In the genomic region with DNA sequence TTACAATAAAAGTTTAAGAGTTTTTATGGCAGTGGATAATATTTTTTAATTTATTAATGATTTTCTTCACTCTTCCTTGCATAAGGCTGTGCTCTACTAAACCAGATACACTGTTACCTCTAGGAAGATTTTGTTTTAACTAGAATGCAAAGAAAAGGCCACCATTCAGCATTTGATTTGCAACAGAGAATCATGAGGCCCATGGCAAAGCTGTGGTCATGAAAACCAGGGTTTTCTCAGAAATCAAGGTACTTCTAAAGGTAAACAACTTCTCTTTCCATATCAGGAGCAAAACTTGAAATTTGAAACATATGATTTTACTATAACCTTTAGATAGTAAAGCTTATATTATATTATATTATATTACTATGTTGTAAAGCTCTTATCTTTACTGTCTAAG, we compare ENCODE assay signal across 28 cellular contexts.
"Had no signal": no experiment of that assay in that cellular context is flagged by ENCODE, and none has a peak within 500 bp of the region (broad histone marks: within the 10 kb centered on the region; RNA-seq: fewer than 3 reads in every experiment).

No MANE protein-coding gene starts in this region.

- H3K27ac ChIP-seq: left lung, lower lobe of right lung, ovary, right atrium auricular region, right lobe of liver, stomach, testis, thyroid gland, transverse colon, upper lobe of left lung, vagina had no signal

- H3K4me3 Mint-ChIP-seq: immature natural killer cell; mesothelial cell of epicardium; natural killer cell treated with Interleukin-12 subunit alpha and Interleukin-12 subunit beta and Interleukin-15 and Interleukin-18, amount 100 ng/mL, for 72 hours; stimulated activated naive B cell treated with anti-CD40 and anti-IgM and Interleukin-4, amounts not matched to agents 10 μg/mL and 1 μg/mL and 100 μg/mL, for 72 hours had no signal

- H3K4me1 ChIP-seq: thyroid gland, vagina had no signal

- H3K27me3 ChIP-seq: left lung, ovary, right atrium auricular region, right lobe of liver, stomach, testis, thyroid gland, upper lobe of left lung, vagina had no signal

- H3K9me3 ChIP-seq: left lung, lower lobe of right lung, ovary, right atrium auricular region, right lobe of liver, stomach, testis, thyroid gland, transverse colon, upper lobe of left lung, vagina had no signal

- H3K36me3 ChIP-seq: left lung, lower lobe of right lung, ovary, right atrium auricular region, right lobe of liver, stomach, thyroid gland, transverse colon, upper lobe of left lung, vagina had no signal

- DNase-seq: hypothalamus; immature natural killer cell; kidney; left colon; left lung; lower lobe of right lung; mammary epithelial cell; mesendoderm; naive thymus-derived CD4-positive, alpha-beta T cell; ovary; right lobe of liver; stimulated activated CD4-positive, alpha-beta T cell treated with anti-CD3 and anti-CD28 coated beads, Interleukin-1b, Interleukin-23, amount 100 ng/mL, for 48 hours; stimulated activated CD4-positive, alpha-beta T cell treated with anti-CD3 and anti-CD28 coated beads, Interleukin-2, amount 100 ng/mL, for 48 hours; stimulated activated CD4-positive, alpha-beta T cell treated with anti-CD3 and anti-CD28 coated beads, Interleukin-4, amount 100 ng/mL, for 4 hours; stimulated activated CD8-positive, alpha-beta memory T cell treated with anti-CD3 and anti-CD28 coated beads, Interleukin-4, amount 100 ng/mL, for 48 hours; stimulated activated naive B cell treated with anti-CD40 and anti-IgM and Interleukin-4, amounts not matched to agents 10 μg/mL and 1 μg/mL and 100 μg/mL, for 72 hours; stimulated activated naive CD8-positive, alpha-beta T cell treated with anti-CD3 and anti-CD28 coated beads, Interleukin-15, Interleukin-2, amounts not matched to agents 100 U/mL and 50 U/mL, for 24 hours; stomach; testis; thyroid gland; transverse colon; upper lobe of left lung had no signal

- H3K9me3 Mint-ChIP-seq: immature natural killer cell; mesothelial cell of epicardium; natural killer cell treated with Interleukin-12 subunit alpha and Interleukin-12 subunit beta and Interleukin-15 and Interleukin-18, amount 100 ng/mL, for 72 hours; stimulated activated naive B cell treated with anti-CD40 and anti-IgM and Interleukin-4, amounts not matched to agents 10 μg/mL and 1 μg/mL and 100 μg/mL, for 72 hours had no signal

- H3K4me3 ChIP-seq: left lung, lower lobe of right lung, ovary, right atrium auricular region, right lobe of liver, smooth muscle cell, stomach, testis, thyroid gland, transverse colon, upper lobe of left lung, vagina had no signal

- H3K27ac Mint-ChIP-seq: immature natural killer cell; mesothelial cell of epicardium; natural killer cell treated with Interleukin-12 subunit alpha and Interleukin-12 subunit beta and Interleukin-15 and Interleukin-18, amount 100 ng/mL, for 72 hours; progenitor cell of endocrine pancreas; stimulated activated naive B cell treated with anti-CD40 and anti-IgM and Interleukin-4, amounts not matched to agents 10 μg/mL and 1 μg/mL and 100 μg/mL, for 72 hours had no signal

- H3K27me3 Mint-ChIP-seq: naive thymus-derived CD4-positive, alpha-beta T cell; natural killer cell treated with Interleukin-12 subunit alpha and Interleukin-12 subunit beta and Interleukin-15 and Interleukin-18, amount 100 ng/mL, for 72 hours; stimulated activated naive B cell treated with anti-CD40 and anti-IgM and Interleukin-4, amounts not matched to agents 10 μg/mL and 1 μg/mL and 100 μg/mL, for 72 hours had no signal

- H3K4me2 ChIP-seq: smooth muscle cell had no signal

- ATAC-seq: left colon; left lung; lower lobe of right lung; naive thymus-derived CD4-positive, alpha-beta T cell; natural killer cell treated with Interleukin-12 subunit alpha and Interleukin-12 subunit beta and Interleukin-15 and Interleukin-18, amount 100 ng/mL, for 72 hours; right lobe of liver; stimulated activated naive B cell treated with anti-CD40 and anti-IgM and Interleukin-4, amounts not matched to agents 10 μg/mL and 1 μg/mL and 100 μg/mL, for 72 hours; stimulated activated naive CD8-positive, alpha-beta T cell treated with anti-CD3 and anti-CD28 coated beads, Interleukin-15, Interleukin-2, amounts not matched to agents 100 U/mL and 50 U/mL, for 24 hours had no signal

- H3K36me3 Mint-ChIP-seq: immature natural killer cell; mesothelial cell of epicardium; natural killer cell treated with Interleukin-12 subunit alpha and Interleukin-12 subunit beta and Interleukin-15 and Interleukin-18, amount 100 ng/mL, for 72 hours; stimulated activated naive B cell treated with anti-CD40 and anti-IgM and Interleukin-4, amounts not matched to agents 10 μg/mL and 1 μg/mL and 100 μg/mL, for 72 hours had no signal
